2 cellular contexts compared by ENCODE assay signal in genomic region chr15:96170616-96171270, GRCh38.
TF ChIP-seq lines count a peak whose summit lies in the region.

No MANE protein-coding gene starts in this region.

TF ChIP-seq in WTC11, 78 proteins besides CTCF, POLR2A, EP300 and RAD21:
- TF ChIP-seq, protein P1, sequence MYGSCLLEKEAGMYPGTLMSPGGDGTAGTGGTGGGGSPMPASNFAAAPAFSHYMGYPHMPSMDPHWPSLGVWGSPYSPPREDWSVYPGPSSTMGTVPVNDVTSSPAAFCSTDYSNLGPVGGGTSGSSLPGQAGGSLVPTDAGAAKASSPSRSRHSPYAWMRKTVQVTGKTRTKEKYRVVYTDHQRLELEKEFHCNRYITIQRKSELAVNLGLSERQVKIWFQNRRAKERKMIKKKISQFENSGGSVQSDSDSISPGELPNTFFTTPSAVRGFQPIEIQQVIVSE (CRISPR knock-in tag; IDR thresholded peaks at IDR 0.05; ENCODE audit: borderline replicate concordance), result no peak
- TF ChIP-seq RORB (CRISPR knock-in tag; IDR thresholded peaks at IDR 0.05), result 0 out of 2 replicates have a peak, but pooled peaks have one; percentile 61

TF ChIP-seq in HepG2, 621 proteins besides CTCF, POLR2A, EP300 and RAD21 (continues in another document):
- TF ChIP-seq ZNF674 (CRISPR knock-in tag; IDR thresholded peaks at IDR 0.05; ENCODE audit: low read depth) (no peak), ZC3H13 (CRISPR knock-in tag; IDR thresholded peaks at IDR 0.05) (no peak), FOXP1 (IDR thresholded peaks at IDR 0.05) (no peak), FOXP1 (CRISPR knock-in tag; IDR thresholded peaks at IDR 0.05) (peak; percentile 75; the same call in 1 of the 2 replicates), ZBTB1 (CRISPR knock-in tag; IDR thresholded peaks at IDR 0.05; ENCODE audit: borderline replicate concordance) (no peak), CREB1 (IDR thresholded peaks at IDR 0.05) (no peak), CREB1 (CRISPR knock-in tag; IDR thresholded peaks at IDR 0.05) (no peak), SNAPC4 (CRISPR knock-in tag; IDR thresholded peaks at IDR 0.05) (no peak), DRAP1 (CRISPR knock-in tag; IDR thresholded peaks at IDR 0.05) (no peak), ZNF367 (CRISPR knock-in tag; IDR thresholded peaks at IDR 0.05; ENCODE audit: borderline replicate concordance) (no peak), ZIK1 (CRISPR knock-in tag; IDR thresholded peaks at IDR 0.05; ENCODE audit: borderline replicate concordance, low read depth) (no peak), TAF1 (CRISPR knock-in tag; IDR thresholded peaks at IDR 0.05) (no peak), KDM6A (CRISPR knock-in tag; IDR thresholded peaks at IDR 0.05; ENCODE audit: low read depth) (no peak), PBX2 (CRISPR knock-in tag; IDR thresholded peaks at IDR 0.05) (no peak), RAD51 (IDR thresholded peaks at IDR 0.05; ENCODE audit: borderline replicate concordance) (no peak), ZNF577 (CRISPR knock-in tag; IDR thresholded peaks at IDR 0.05; ENCODE audit: borderline replicate concordance, low read depth) (no peak), TFDP2 (CRISPR knock-in tag; IDR thresholded peaks at IDR 0.05) (0 out of 2 replicates have a peak, but pooled peaks have one; percentile 3), ZBTB21 (CRISPR knock-in tag; IDR thresholded peaks at IDR 0.05) (no peak), AGO1 (IDR thresholded peaks at IDR 0.05; ENCODE audit: low read depth, low read length, poor library complexity, severe bottlenecking) (no peak), NR2F6 (IDR thresholded peaks at IDR 0.05) (peak; percentile 76), NR2F6 (CRISPR knock-in tag; IDR thresholded peaks at IDR 0.05) (peak; percentile 33; the same call in 1 of the 2 replicates), CREM (IDR thresholded peaks at IDR 0.05) (peak; percentile 39; the same call in 1 of the 2 replicates), CREM (CRISPR knock-in tag; IDR thresholded peaks at IDR 0.05) (no peak), SP140L (CRISPR knock-in tag; IDR thresholded peaks at IDR 0.05; ENCODE audit: borderline replicate concordance) (no peak), HNF4G (IDR thresholded peaks at IDR 0.05; ENCODE audit: borderline replicate concordance, low read depth, low read length) (peak; percentile 19; the same call in 1 of the 2 replicates), HNF4G (CRISPR knock-in tag; IDR thresholded peaks at IDR 0.05; ENCODE audit: borderline replicate concordance, low read depth) (no peak), ZNF619 (CRISPR knock-in tag; IDR thresholded peaks at IDR 0.05) (no peak), ZBED4 (CRISPR knock-in tag; IDR thresholded peaks at IDR 0.05; ENCODE audit: borderline replicate concordance) (no peak), ZNF256 (CRISPR knock-in tag; conservative IDR thresholded peaks at IDR 0.05) (no peak), FOXA3 (CRISPR knock-in tag; IDR thresholded peaks at IDR 0.05) (peak; percentile 58; the same call in 1 of the 2 replicates), TCF7 (IDR thresholded peaks at IDR 0.05; ENCODE audit: low read depth) (peak; percentile 52; the same call in 1 of the 2 replicates), REXO4 (CRISPR knock-in tag; IDR thresholded peaks at IDR 0.05; ENCODE audit: borderline replicate concordance) (no peak), BATF2 (CRISPR knock-in tag; IDR thresholded peaks at IDR 0.05) (no peak), PHF20 (CRISPR knock-in tag; IDR thresholded peaks at IDR 0.05) (no peak), ZNF446 (CRISPR knock-in tag; IDR thresholded peaks at IDR 0.05) (no peak), THAP7 (CRISPR knock-in tag; IDR thresholded peaks at IDR 0.05) (no peak), ZNF749 (CRISPR knock-in tag; IDR thresholded peaks at IDR 0.05; ENCODE audit: borderline replicate concordance) (no peak), ZNF773 (CRISPR knock-in tag; IDR thresholded peaks at IDR 0.05; ENCODE audit: borderline replicate concordance) (no peak), SALL1 (CRISPR knock-in tag; IDR thresholded peaks at IDR 0.05) (peak; percentile 57; the same call in 1 of the 2 replicates), ZNF761 (CRISPR knock-in tag; conservative IDR thresholded peaks at IDR 0.05) (no peak), ZNF3 (CRISPR knock-in tag; IDR thresholded peaks at IDR 0.05) (no peak)
- TF ChIP-seq, protein P2, sequence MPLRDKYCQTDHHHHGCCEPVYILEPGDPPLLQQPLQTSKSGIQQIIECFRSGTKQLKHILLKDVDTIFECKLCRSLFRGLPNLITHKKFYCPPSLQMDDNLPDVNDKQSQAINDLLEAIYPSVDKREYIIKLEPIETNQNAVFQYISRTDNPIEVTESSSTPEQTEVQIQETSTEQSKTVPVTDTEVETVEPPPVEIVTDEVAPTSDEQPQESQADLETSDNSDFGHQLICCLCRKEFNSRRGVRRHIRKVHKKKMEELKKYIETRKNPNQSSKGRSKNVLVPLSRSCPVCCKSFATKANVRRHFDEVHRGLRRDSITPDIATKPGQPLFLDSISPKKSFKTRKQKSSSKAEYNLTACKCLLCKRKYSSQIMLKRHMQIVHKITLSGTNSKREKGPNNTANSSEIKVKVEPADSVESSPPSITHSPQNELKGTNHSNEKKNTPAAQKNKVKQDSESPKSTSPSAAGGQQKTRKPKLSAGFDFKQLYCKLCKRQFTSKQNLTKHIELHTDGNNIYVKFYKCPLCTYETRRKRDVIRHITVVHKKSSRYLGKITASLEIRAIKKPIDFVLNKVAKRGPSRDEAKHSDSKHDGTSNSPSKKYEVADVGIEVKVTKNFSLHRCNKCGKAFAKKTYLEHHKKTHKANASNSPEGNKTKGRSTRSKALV (CRISPR knock-in tag; IDR thresholded peaks at IDR 0.05), result no peak
- TF ChIP-seq, protein P3, sequence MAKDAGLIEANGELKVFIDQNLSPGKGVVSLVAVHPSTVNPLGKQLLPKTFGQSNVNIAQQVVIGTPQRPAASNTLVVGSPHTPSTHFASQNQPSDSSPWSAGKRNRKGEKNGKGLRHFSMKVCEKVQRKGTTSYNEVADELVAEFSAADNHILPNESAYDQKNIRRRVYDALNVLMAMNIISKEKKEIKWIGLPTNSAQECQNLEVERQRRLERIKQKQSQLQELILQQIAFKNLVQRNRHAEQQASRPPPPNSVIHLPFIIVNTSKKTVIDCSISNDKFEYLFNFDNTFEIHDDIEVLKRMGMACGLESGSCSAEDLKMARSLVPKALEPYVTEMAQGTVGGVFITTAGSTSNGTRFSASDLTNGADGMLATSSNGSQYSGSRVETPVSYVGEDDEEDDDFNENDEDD (CRISPR knock-in tag; IDR thresholded peaks at IDR 0.05; ENCODE audit: borderline replicate concordance), result no peak
- TF ChIP-seq, protein P4, sequence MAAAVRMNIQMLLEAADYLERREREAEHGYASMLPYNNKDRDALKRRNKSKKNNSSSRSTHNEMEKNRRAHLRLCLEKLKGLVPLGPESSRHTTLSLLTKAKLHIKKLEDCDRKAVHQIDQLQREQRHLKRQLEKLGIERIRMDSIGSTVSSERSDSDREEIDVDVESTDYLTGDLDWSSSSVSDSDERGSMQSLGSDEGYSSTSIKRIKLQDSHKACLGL (CRISPR knock-in tag; IDR thresholded peaks at IDR 0.05), result no peak
